Comparison of ENCODE assay signal across 8 cellular contexts in the genomic region with DNA sequence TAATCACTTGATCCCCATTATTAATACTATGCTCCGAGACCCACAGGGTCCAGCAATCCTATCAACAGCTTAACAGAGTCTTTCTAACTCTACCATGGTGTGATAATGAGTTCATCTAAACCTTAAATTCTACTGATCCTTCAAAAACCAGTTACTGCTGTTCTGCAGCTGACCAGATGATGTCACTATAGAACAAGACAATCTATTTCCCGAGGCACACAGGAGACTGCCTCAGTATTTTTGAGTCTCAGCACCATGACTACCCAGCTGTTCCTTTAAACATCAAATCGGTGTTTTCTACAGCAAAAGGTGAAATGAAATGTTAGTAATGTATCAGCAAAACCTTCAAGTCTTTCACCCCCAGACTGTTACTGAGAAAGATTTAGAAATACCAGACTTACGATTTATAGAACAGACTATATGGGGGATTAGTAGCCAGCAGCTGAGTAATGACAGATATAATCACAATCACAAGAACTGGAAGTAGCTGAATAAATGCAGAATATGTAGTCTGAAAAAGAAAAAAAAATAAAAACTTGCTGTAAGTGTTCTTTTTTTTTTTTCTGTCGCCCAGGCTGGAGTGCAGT. TPM values are rescaled to one million over a fixed set of nuclear protein-coding genes. Genes with fewer than 3 reads are reported as not detected.
DNase-seq lines count a peak whose midpoint lies in the region; ATAC-seq and TF ChIP-seq lines count a peak whose summit lies in the region.

No MANE protein-coding gene starts in this region.

- DNase-seq in DMS 273 treated with DMSO at 0.1 percent for 48 hours (lab: John Stamatoyannopoulos, UW): peak; percentile 56
- peak; percentile 26 for DNase-seq in NCI-H1436 treated with DMSO at 0.1 percent for 48 hours (lab: John Stamatoyannopoulos, UW)
- DNase-seq in SW480 (ENCODE audit: low spot score): peak; percentile 74
- DNase-seq in cerebellar cortex (ENCODE audit: low spot score): peak; percentile 79
- DNase-seq in left colon: no peak
- DNase-seq in thyroid gland: peak in 1 of 2 donors; percentile 18
- DNase-seq in T-helper 9 cell: no peak

- H3K4me1 ChIP-seq in thyroid gland: peaks cover 10 to 13% of the 10 kb centered on the region in 2 donors

- 46 to 47% methylated on average over 5 of the region's 5 CpGs for WGBS in thyroid gland, 2 donors

- no peak overlapping the region for H3K27ac ChIP-seq in thyroid gland

- intact Hi-C loops in left colon (cut with DNase I, micrococcal nuclease) (loop anchor here in 1 of 2 donors (5.0 kb wide), 1 partner anchor 90 kb away; no protein-coding TSS in a partner anchor), thyroid gland (cut with DNase I) (loop anchor here (2.0 to 10.0 kb wide), 2 partner anchors 92 to 342 kb away; no protein-coding TSS in a partner anchor)

- H3K4me3 ChIP-seq in thyroid gland (replicated peaks in 1 of 3): no peak overlapping the region

- TF ChIP-seq CTCF in thyroid gland (IDR thresholded peaks at IDR 0.05): peak in 5 of 6 experiments; percentile 49 to 92 (median 83)

- no peaks in the 10 kb centered on the region for H3K9me3 ChIP-seq in thyroid gland

- no peak for TF ChIP-seq POLR2A in thyroid gland (IDR thresholded peaks at IDR 0.05)

- no peaks in the 10 kb centered on the region for H3K27me3 ChIP-seq in thyroid gland

- ATAC-seq in GM21528 (IDR thresholded peaks at IDR 0.05; ENCODE audit: low FRiP score, unreplicated experiment) (peak; percentile 80), left colon (peak; percentile 40)

- H3K36me3 ChIP-seq in thyroid gland: peaks cover 0 to 9% of the 10 kb centered on the region in 2 donors

RNA-seq across cellular contexts. Expression of gene DNAJC18, which starts 16.9 kb away (rescaled TPM):
- total RNA-seq in left colon (1 to 10 TPM; 2.4 to 4.6 TPM), thyroid gland (10 to 100 TPM in 3 of 4 donors, 1 to 10 TPM in 1; 7.9 to 21.0 (median 12.7) TPM)

RNA-seq across cellular contexts. Expression of gene SPATA24, which starts 18.5 kb away (rescaled TPM):
- 1 to 10 TPM; 3.6 to 3.8 TPM for total RNA-seq in left colon
- total RNA-seq in thyroid gland: 10 to 100 TPM in 1 of 4 donors, 1 to 10 TPM in 3; 6.5 to 14.2 (median 7.3) TPM

RNA-seq across cellular contexts. Expression of gene PROB1, which starts 27.5 kb away (rescaled TPM):
- total RNA-seq in left colon (under 1 TPM; 0.42 to 0.55 TPM), thyroid gland (1 to 10 TPM; 1.6 to 4.2 (median 1.9) TPM)

RNA-seq across cellular contexts. Expression of gene MZB1, which starts 32.7 kb away (rescaled TPM):
- 10 to 100 TPM in 1 of 2 donors, 1 to 10 TPM in 1; 6.0 to 36.9 TPM for total RNA-seq in left colon
- total RNA-seq in thyroid gland: 1 to 10 TPM in 2 of 4 donors, not detected in 2; 1.1 to 6.0 TPM

RNA-seq across cellular contexts. Expression of gene SLC23A1, which starts 39.3 kb away (rescaled TPM):
- total RNA-seq in left colon (1 to 10 TPM; 4.8 to 5.9 TPM), thyroid gland (not detected)

Comparison
In these comparisons a context has a peak if more than half of its experiments do, and no peak if none do; other contexts are left out.
1. DNase-seq: peak in DMS 273 treated with DMSO at 0.1 percent for 48 hours (single experiment), NCI-H1436 treated with DMSO at 0.1 percent for 48 hours (single experiment), SW480 (single experiment) and cerebellar cortex (single experiment); none in left colon (0 of 2) and T-helper 9 cell (single experiment).